10 cellular contexts compared by ENCODE assay signal in the genomic region with DNA sequence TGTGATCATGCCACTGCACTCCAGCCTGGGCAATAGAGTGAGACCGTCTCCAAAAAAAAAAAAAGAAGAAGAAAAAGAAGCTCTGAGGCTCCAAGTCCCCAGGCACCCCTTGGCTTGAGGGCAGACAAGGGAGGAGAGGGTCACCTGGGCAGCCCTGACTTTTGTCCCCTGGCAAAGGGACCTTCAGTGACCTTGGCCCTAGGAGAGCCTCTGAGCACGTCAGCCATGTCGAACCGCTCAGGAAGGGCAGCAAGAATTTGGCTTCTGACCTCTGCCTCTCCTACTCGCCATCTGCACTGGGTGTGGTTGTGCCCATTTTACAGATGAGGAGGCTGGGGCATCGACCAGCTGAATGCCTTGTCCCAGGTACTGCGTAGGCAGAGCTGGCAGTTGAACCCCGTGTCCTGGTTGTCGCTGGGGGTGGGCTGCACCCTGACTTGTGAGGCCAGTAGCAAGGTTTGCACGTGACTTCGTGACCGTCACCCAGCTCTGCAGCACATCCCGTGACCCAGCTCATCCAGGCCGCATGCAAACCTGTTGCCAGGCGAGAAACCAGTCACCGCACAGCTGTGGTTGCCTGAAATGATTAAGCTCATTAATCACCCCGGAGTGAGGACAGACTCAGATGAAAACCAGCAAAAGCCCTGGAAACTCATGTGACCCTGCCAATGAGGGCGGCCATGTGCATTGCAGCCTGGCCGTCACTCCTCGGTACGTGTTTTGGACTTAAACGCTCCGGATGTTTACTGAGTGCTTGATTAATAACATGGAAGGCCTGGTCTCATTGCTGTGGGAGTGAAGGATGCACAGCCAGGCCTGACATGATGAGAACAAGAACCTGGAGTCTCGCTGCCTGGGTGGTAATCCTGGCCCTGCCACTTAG. TPM values are rescaled to one million over a fixed set of nuclear protein-coding genes. Genes with fewer than 3 reads are reported as not detected.
DNase-seq lines count a peak whose midpoint lies in the region; ATAC-seq and TF ChIP-seq lines count a peak whose summit lies in the region.
"Had no signal": no experiment of that assay in that cellular context is flagged by ENCODE, and none has a peak within 500 bp of the region (broad histone marks: within the 10 kb centered on the region; RNA-seq: fewer than 3 reads in every experiment).

No MANE protein-coding gene starts in this region.

- H3K4me1 Mint-ChIP-seq in T-helper 17 cell: peaks cover 6% of the 10 kb centered on the region

- no peak overlapping the region for H3K4me3 ChIP-seq in fibroblast of pulmonary artery (replicated peaks; ENCODE audit: low read depth, low read length)
- H3K4me3 ChIP-seq: ascending aorta had no signal

- no peak overlapping the region for H3K4me3 Mint-ChIP-seq in T-helper 17 cell

- H3K27me3 Mint-ChIP-seq in T-helper 17 cell: peaks cover 7% of the 10 kb centered on the region

- H3K9me3 ChIP-seq in T-helper 17 cell (ENCODE audit: control insufficient read depth, low read length, poor library complexity, severe bottlenecking): no peaks in the 10 kb centered on the region
- H3K9me3 ChIP-seq: ascending aorta had no signal

- TF ChIP-seq CTCF in fibroblast of pulmonary artery (IDR thresholded peaks at IDR 0.05; ENCODE audit: low read length, missing control alignments): no peak

- H3K27ac Mint-ChIP-seq in T-helper 17 cell: no peak overlapping the region

- DNase-seq in activated CD4-positive, CD25-positive, alpha-beta regulatory T cell (lab: John Stamatoyannopoulos, UW): no peak
- DNase-seq in fibroblast of pulmonary artery (ENCODE audit: low read depth): peak; percentile 45
- peak; percentile 26 for DNase-seq in stimulated activated CD4-positive, alpha-beta T cell treated with anti-CD3 and anti-CD28 coated beads, Interleukin-4, amount 100 ng/mL, for 24 hours
- DNase-seq in T-helper 17 cell: no peak
- DNase-seq: NCI-H2081 had no signal

- peaks cover 4% of the 10 kb centered on the region for H3K36me3 Mint-ChIP-seq in T-helper 17 cell (ENCODE audit: low read depth)

- peak; percentile 89 to 94 for ATAC-seq in activated CD4-positive, CD25-positive, alpha-beta regulatory T cell treated with anti-CD3 and anti-CD28 coated beads, Interleukin-2, amount 50 U/mL, for 24 hours
- ATAC-seq in HG03175 (IDR thresholded peaks at IDR 0.05; ENCODE audit: unreplicated experiment): peak; percentile 72
- no peak for ATAC-seq in HG03196 (IDR thresholded peaks at IDR 0.05; ENCODE audit: unreplicated experiment)
- ATAC-seq in T-helper 17 cell: no peak
- no peak for ATAC-seq in HG03108 (IDR thresholded peaks at IDR 0.05; ENCODE audit: unreplicated experiment)

RNA-seq across cellular contexts. Expression of gene PPP6R3, which starts 47.7 kb away (rescaled TPM):
- 100 to 1,000 TPM; 134 to 136 TPM for total RNA-seq in T-helper 17 cell

Comparison
In these comparisons a context has a peak if more than half of its experiments do, and no peak if none do; other contexts are left out.
1. ATAC-seq: peak in activated CD4-positive, CD25-positive, alpha-beta regulatory T cell treated with anti-CD3 and anti-CD28 coated beads, Interleukin-2, amount 50 U/mL, for 24 hours (2 of 2) and HG03175 (single experiment); none in HG03196 (single experiment), T-helper 17 cell (single experiment) and HG03108 (single experiment).
2. DNase-seq: peak in fibroblast of pulmonary artery (single experiment) and stimulated activated CD4-positive, alpha-beta T cell treated with anti-CD3 and anti-CD28 coated beads, Interleukin-4, amount 100 ng/mL, for 24 hours (single experiment); none in activated CD4-positive, CD25-positive, alpha-beta regulatory T cell (0 of 4) and T-helper 17 cell (0 of 3).